In the genomic region with DNA sequence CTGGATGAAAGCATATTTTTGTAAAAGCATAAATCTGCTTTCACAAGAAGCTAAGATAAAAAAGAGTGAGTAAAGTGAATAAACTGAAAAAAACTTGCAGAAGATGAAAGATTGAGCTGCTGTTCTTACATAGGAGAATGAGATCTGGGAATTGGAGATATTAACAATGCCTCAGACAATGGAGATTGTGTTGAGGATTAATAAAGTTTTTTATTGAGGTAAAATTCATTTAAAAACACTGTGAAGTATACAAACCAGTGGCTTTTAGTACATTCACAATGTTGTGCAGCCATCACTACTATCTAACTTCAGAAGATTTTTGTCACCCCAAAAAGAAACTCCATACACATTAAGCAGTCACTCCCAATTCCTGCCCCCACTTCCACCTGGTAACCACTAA, we compare ENCODE assay signal across 26 cellular contexts. TPM values are rescaled to one million over a fixed set of nuclear protein-coding genes. Genes with fewer than 3 reads are reported as not detected.
DNase-seq lines count a peak whose midpoint lies in the region; ATAC-seq, FAIRE-seq and TF ChIP-seq lines count a peak whose summit lies in the region.
"Had no signal": no experiment of that assay in that cellular context is flagged by ENCODE, and none has a peak within 500 bp of the region (broad histone marks: within the 10 kb centered on the region; RNA-seq: fewer than 3 reads in every experiment).

No MANE protein-coding gene starts in this region.

- H4K20me1 ChIP-seq in K562 (replicated peaks; ENCODE audit: control insufficient read depth, insufficient read depth, low read length) = no peaks in the 10 kb centered on the region
- no peaks in the 10 kb centered on the region for H4K20me1 ChIP-seq in smooth muscle cell (ENCODE audit: low read depth)
- H4K20me1 ChIP-seq: BLaER1 had no signal

- H3K4me1 ChIP-seq in SJSA1 (replicated peaks) (peaks cover 50% of the 10 kb centered on the region), K562 (replicated peaks in 1 of 2; ENCODE audit: control insufficient read depth in 2 of 2, insufficient read depth in 2 of 2, low read length in 2 of 2) (peaks cover 0 to 9% of the 10 kb centered on the region in 2 experiments; a peak in 3 of 5 replicates), smooth muscle cell (ENCODE audit: low read depth) (no peaks in the 10 kb centered on the region)
- H3K4me1 ChIP-seq: BE2C had no signal

- no peak overlapping the region for H3K9ac ChIP-seq in K562 (ENCODE audit: insufficient read depth in 1 of 2, low read depth in 2 of 2, low read length in 2 of 2)
- no peak overlapping the region for H3K9ac ChIP-seq in smooth muscle cell (ENCODE audit: low read depth)
- H3K9ac ChIP-seq: BLaER1 had no signal

- H3K4me3 ChIP-seq in SJSA1 (no peak overlapping the region), K562 (no peak overlapping the region), smooth muscle cell (no peak overlapping the region)
- H3K4me3 ChIP-seq: BLaER1 had no signal

- H3K79me2 ChIP-seq in K562 (ENCODE audit: control insufficient read depth, insufficient read depth, low read length) (no peaks in the 10 kb centered on the region), smooth muscle cell (ENCODE audit: low read depth) (no peaks in the 10 kb centered on the region)

- CTCF ChIA-PET in K562 (lab: Yijun Ruan, JAX; ENCODE audit: low intra/inter-chr PET ratio) = no interaction called here

- H3K27ac ChIP-seq in SJSA1 (peak overlapping the region; percentile 83), K562 (ENCODE audit: extremely low read depth, low read depth, low read length) (no peak overlapping the region), smooth muscle cell (ENCODE audit: low read depth) (peak overlapping the region; percentile 40)
- H3K27ac ChIP-seq: BLaER1 had no signal

- in situ Hi-C loops in K562 (cut with MboI) = no loop called here

- H2AFZ ChIP-seq in K562 (ENCODE audit: low read depth, low read length) (no peak overlapping the region), smooth muscle cell (ENCODE audit: low read depth) (no peak overlapping the region)

- intact Hi-C loops in K562 (cut with micrococcal nuclease) (no loop called here), Right ventricle myocardium superior (cut with DNase I) (no loop called here)

- FAIRE-seq in G401.6 (lab: Jason Lieb, UNC) (peak; percentile 3), K562 (lab: Jason Lieb, UNC) (no peak)
- FAIRE-seq: A204.1, GM12891, GM19239 had no signal

- H3K27me3 ChIP-seq in SJSA1 (replicated peaks) (no peaks in the 10 kb centered on the region), K562 (ENCODE audit: control insufficient read depth in 2 of 2, insufficient read depth in 2 of 2, low read length in 2 of 2) (no peaks in the 10 kb centered on the region), smooth muscle cell (ENCODE audit: low read depth) (peaks cover 21% of the 10 kb centered on the region)
- H3K27me3 ChIP-seq: BE2C, BLaER1 had no signal

- H3K36me3 ChIP-seq in SJSA1 (no peaks in the 10 kb centered on the region), K562 (ENCODE audit: control insufficient read depth, insufficient read depth, low read length) (no peaks in the 10 kb centered on the region), smooth muscle cell (ENCODE audit: low read depth) (no peaks in the 10 kb centered on the region)
- H3K36me3 ChIP-seq: BE2C, BLaER1 had no signal

- H3K9me3 ChIP-seq in SJSA1 (replicated peaks) (no peaks in the 10 kb centered on the region), K562 (replicated peaks; ENCODE audit: control insufficient read depth, insufficient read depth, low read depth, low read length) (no peaks in the 10 kb centered on the region), smooth muscle cell (replicated peaks; ENCODE audit: low read depth) (no peaks in the 10 kb centered on the region)
- H3K9me3 ChIP-seq: BE2C, BLaER1 had no signal

- TF ChIP-seq EP300 in K562 (IDR thresholded peaks at IDR 0.05; ENCODE audit: low read length) = no peak

- TF ChIP-seq RAD21 in K562 (CRISPR knock-in tag; conservative IDR thresholded peaks at IDR 0.05 in 1 of 2, IDR thresholded peaks at IDR 0.05 in 1 of 2) = no peak

- TF ChIP-seq POLR2A in K562 (conservative IDR thresholded peaks at IDR 0.05) = no peak

- DNase-seq in SJSA1 (ENCODE audit: low read depth in 1 of 2, low spot score in 2 of 2) = no peak
- DNase-seq in K562 (ENCODE audit: extremely low read depth in 1 of 4, low spot score in 3 of 4) = no peak
- DNase-seq in smooth muscle cell (lab: John Stamatoyannopoulos, UW; ENCODE audit: unreplicated experiment) = no peak
- no peak for DNase-seq in Right ventricle myocardium superior
- DNase-seq in NCI-H1436 (lab: John Stamatoyannopoulos, UW) = no peak
- no peak for DNase-seq in activated T-cell treated with anti-CD3 and anti-CD28 coated beads, Interleukin-2, amount 50 U/mL, for 1 hour
- DNase-seq: 8988T; ACHN; BE2C; C1 segment of cervical spinal cord; CD4-positive, alpha-beta memory T cell; CD4-positive, CD25-positive, alpha-beta regulatory T cell; CD8-positive, alpha-beta memory T cell; COR-L47; DMS 273 treated with DMSO at 0.1 percent for 48 hours; DMS153; DMS53; DMS79; DND-41; EL; GF-D8 had no signal

- POLR2A ChIA-PET in K562 (lab: Yijun Ruan, JAX) = no interaction called here

- BruUV-seq in K562 (replicated peaks; lab: Mats Ljungman, UMichigan) = no TSS peak

- H3K9me1 ChIP-seq in K562 (ENCODE audit: control insufficient read depth, insufficient read depth, low read length) = no peaks in the 10 kb centered on the region

- TF ChIP-seq CTCF in K562 (IDR thresholded peaks at IDR 0.05 in 2 of 3, conservative IDR thresholded peaks at IDR 0.05 in 1 of 3; ENCODE audit: insufficient read depth in 2 of 3, low read depth in 1 of 3, low read length in 3 of 3) = no peak
- TF ChIP-seq CTCF in smooth muscle cell (IDR thresholded peaks at IDR 0.05; ENCODE audit: borderline replicate concordance, insufficient read depth, poor library complexity, severe bottlenecking) = no peak

- no peak for ATAC-seq in K562
- ATAC-seq in Right ventricle myocardium superior (ENCODE audit: poor library complexity) = no peak

- peaks cover 4% of the 10 kb centered on the region for H3F3A ChIP-seq in smooth muscle cell (ENCODE audit: low read depth)

- no peak overlapping the region for H3K4me2 ChIP-seq in K562 (ENCODE audit: insufficient read depth, low read length)
- H3K4me2 ChIP-seq in smooth muscle cell = no peak overlapping the region

TF ChIP-seq in K562, 482 proteins besides CTCF, POLR2A, EP300 and RAD21 (continues in another document):
- no peak for TF ChIP-seq ETV1 (tag; conservative IDR thresholded peaks at IDR 0.05; ENCODE audit: low read depth)

RNA-seq across cellular contexts. Expression of a gene that starts 19.7 kb away (rescaled TPM):
- 87.0 and 93.9 TPM in 2 replicates for total RNA-seq in SJSA1 (2014; rRNA removed; shearing (Covaris generic))
- 3.5 and 7.0 TPM in 2 replicates for total RNA-seq in K562 (2011; cell fraction: chromatin; rRNA removed; ENCODE audit: low replicate concordance)
- total RNA-seq in K562 (2011; cell fraction: nucleolus; rRNA removed) = 1.7 and 2.9 TPM in 2 replicates
- total RNA-seq in K562 (2011; cell fraction: nucleoplasm; rRNA removed) = 3.9 and 8.0 TPM in 2 replicates
- total RNA-seq in K562 (2014; rRNA removed) = 18.8 and 19.3 TPM in 2 replicates
- 35.1 and 41.7 TPM in 2 replicates for total RNA-seq in K562 (2014; rRNA removed; fragmentation: Illumina TruSeq; extraction: Trizol)
- 33.4 and 36.9 TPM in 2 replicates for total RNA-seq in K562 (2015; rRNA removed; fragmentation: Illumina TruSeq; extraction: Trizol)
- total RNA-seq in K562 (2021) = 21.6 and 22.1 TPM in 2 replicates
- polyA plus RNA-seq in K562 (2011; rRNA removed) = 18.5 and 28.5 TPM in 2 replicates
- 2.9 and 7.9 TPM in 2 replicates for polyA plus RNA-seq in K562 (2011; cell fraction: cytosol; rRNA removed)
- polyA plus RNA-seq in K562 (2011; cell fraction: nucleus; rRNA removed) = 3.1 and 3.7 TPM in 2 replicates
- 27.6 and 38.2 TPM in 2 replicates for polyA plus RNA-seq in K562 (2012)
- polyA plus RNA-seq in K562 (2014; fragmentation: Illumina TruSeq; extraction: Trizol) = 33.2 and 39.8 TPM in 2 replicates
- polyA plus RNA-seq in K562 (2014; fragmentation: Nextera tagmentation; extraction: Ambion mirVana) = 10 to 100 TPM; 22.0 to 30.2 TPM
- polyA plus RNA-seq in K562 (2014; rRNA removed) = 29.8 and 32.1 TPM in 2 replicates
- 12.8 and 13.2 TPM in 2 replicates for polyA minus RNA-seq in K562 (2011; rRNA and poly(A)+ RNA removed)
- polyA minus RNA-seq in K562 (2011; cell fraction: cytosol; rRNA and poly(A)+ RNA removed) = 4.3 and 6.9 TPM in 2 replicates
- polyA minus RNA-seq in K562 (2011; cell fraction: nucleus; rRNA and poly(A)+ RNA removed) = 4.3 and 6.6 TPM in 2 replicates
- total RNA-seq in smooth muscle cell = 44.1 and 45.0 TPM in 2 replicates
- 30.5 and 32.9 TPM in 2 replicates for polyA plus RNA-seq in smooth muscle cell
- total RNA-seq in Right ventricle myocardium superior = 13.3 TPM

RNA-seq across cellular contexts. Expression of a gene that starts 34.0 kb away (rescaled TPM):
- total RNA-seq in SJSA1 (2014; rRNA removed; shearing (Covaris generic)) = 141 TPM in 2 replicates
- total RNA-seq in K562 (2011; cell fraction: chromatin; rRNA removed; ENCODE audit: low replicate concordance) = 42.1 and 93.4 TPM in 2 replicates
- total RNA-seq in K562 (2011; cell fraction: nucleolus; rRNA removed) = 32.7 and 49.0 TPM in 2 replicates
- 61.5 and 67.7 TPM in 2 replicates for total RNA-seq in K562 (2011; cell fraction: nucleoplasm; rRNA removed)
- total RNA-seq in K562 (2014; rRNA removed) = 20.3 and 24.3 TPM in 2 replicates
- 21.8 and 29.5 TPM in 2 replicates for total RNA-seq in K562 (2014; rRNA removed; fragmentation: Illumina TruSeq; extraction: Trizol)
- 23.8 and 25.4 TPM in 2 replicates for total RNA-seq in K562 (2015; rRNA removed; fragmentation: Illumina TruSeq; extraction: Trizol)
- total RNA-seq in K562 (2021) = 35.4 and 39.5 TPM in 2 replicates
- polyA plus RNA-seq in K562 (2011; rRNA removed) = 26.2 and 40.7 TPM in 2 replicates
- 10.7 and 19.3 TPM in 2 replicates for polyA plus RNA-seq in K562 (2011; cell fraction: cytosol; rRNA removed)
- 34.2 and 35.9 TPM in 2 replicates for polyA plus RNA-seq in K562 (2011; cell fraction: nucleus; rRNA removed)
- 30.1 and 36.5 TPM in 2 replicates for polyA plus RNA-seq in K562 (2012)
- 35.4 and 38.1 TPM in 2 replicates for polyA plus RNA-seq in K562 (2014; fragmentation: Illumina TruSeq; extraction: Trizol)
- 10 to 100 TPM; 13.6 to 18.8 TPM for polyA plus RNA-seq in K562 (2014; fragmentation: Nextera tagmentation; extraction: Ambion mirVana)
- 30.4 and 30.5 TPM in 2 replicates for polyA plus RNA-seq in K562 (2014; rRNA removed)
- 30.0 and 36.5 TPM in 2 replicates for polyA minus RNA-seq in K562 (2011; rRNA and poly(A)+ RNA removed)
- 10.1 and 12.3 TPM in 2 replicates for polyA minus RNA-seq in K562 (2011; cell fraction: cytosol; rRNA and poly(A)+ RNA removed)
- polyA minus RNA-seq in K562 (2011; cell fraction: nucleus; rRNA and poly(A)+ RNA removed) = 21.9 and 33.2 TPM in 2 replicates
- 74.3 and 74.8 TPM in 2 replicates for total RNA-seq in smooth muscle cell
- 24.3 and 25.0 TPM in 2 replicates for polyA plus RNA-seq in smooth muscle cell
- 20.7 TPM for total RNA-seq in Right ventricle myocardium superior
